ENCODE assay signal across 29 cellular contexts in genomic region chr2:188572592-188572991, GRCh38.
"Had no signal": no experiment of that assay in that cellular context is flagged by ENCODE, and none has a peak within 500 bp of the region (broad histone marks: within the 10 kb centered on the region; RNA-seq: fewer than 3 reads in every experiment).

No MANE protein-coding gene starts in this region.

- DNase-seq: activated B cell treated with CpG ODN at 0.5 μM for 24 hours; activated CD4-positive, alpha-beta T cell treated with anti-CD3 and anti-CD28 coated beads for 1 hour; activated CD4-positive, alpha-beta T cell treated with anti-CD3 and anti-CD28 coated beads, Interleukin-2, amount 10 ng/mL, durations not matched to agents 24 days and 14 days; activated CD4-positive, alpha-beta T cell treated with anti-CD3 and anti-CD28 coated beads, Interleukin-2, amount 50 U/mL, for 48 hours; activated CD8-positive, alpha-beta memory T cell treated with anti-CD3 and anti-CD28 coated beads, Interleukin-2, amount 10 ng/mL, durations not matched to agents 7 days and 5 days; activated effector memory CD4-positive, alpha-beta T cell treated with anti-CD3 and anti-CD28 coated beads, Interleukin-2, amount 50 U/mL, for 16 hours; activated naive CD4-positive, alpha-beta T cell treated with Interleukin-2 at 50 U/mL for 16 hours; activated naive CD8-positive, alpha-beta T cell treated with anti-CD3 and anti-CD28 coated beads, Interleukin-2, amount 50 U/mL, for 24 hours; activated T-cell treated with anti-CD3 and anti-CD28 coated beads, Interleukin-2, amount 50 U/mL, for 4 hours; amniotic stem cell; body of pancreas; Karpas-422; NCI-H1048; NCI-H146; NCI-H187 treated with DMSO at 0.1 percent for 48 hours; NCI-H2081 treated with DMSO at 0.1 percent for 48 hours; NCI-H2171 treated with DMSO at 0.1 percent for 48 hours; NCI-H345; NCI-H510A; NCI-H526 treated with DMSO at 0.1 percent for 48 hours; NK-92 treated with Interleukin-12 subunit alpha and Interleukin-12 subunit beta, amount 100 ng/mL, for 24 hours; OCI-M1; SHP77; T-helper 17 cell; T-helper 9 cell had no signal

- H3K9me3 ChIP-seq: ascending aorta, body of pancreas, SJSA1 had no signal

- H3K27ac ChIP-seq: ascending aorta, body of pancreas, SJSA1 had no signal

- H3K27me3 ChIP-seq: ascending aorta, body of pancreas, SJSA1 had no signal

- H3K4me1 ChIP-seq: body of pancreas, SJSA1 had no signal

- H3K4me1 Mint-ChIP-seq: activated B cell treated with CpG ODN at 0.5 μM for 24 hours; activated CD4-positive, alpha-beta T cell treated with anti-CD3 and anti-CD28 coated beads, Interleukin-2, amount 10 ng/mL, durations not matched to agents 24 days and 14 days; activated CD8-positive, alpha-beta memory T cell treated with anti-CD3 and anti-CD28 coated beads, Interleukin-2, amount 10 ng/mL, durations not matched to agents 7 days and 5 days; activated naive CD8-positive, alpha-beta T cell treated with anti-CD3 and anti-CD28 coated beads, Interleukin-2, amount 50 U/mL, for 24 hours; T-helper 17 cell had no signal

- H3K27ac Mint-ChIP-seq: activated B cell treated with CpG ODN at 0.5 μM for 24 hours; activated CD4-positive, alpha-beta T cell treated with anti-CD3 and anti-CD28 coated beads, Interleukin-2, amount 10 ng/mL, durations not matched to agents 24 days and 14 days; activated CD8-positive, alpha-beta memory T cell treated with anti-CD3 and anti-CD28 coated beads, Interleukin-2, amount 10 ng/mL, durations not matched to agents 7 days and 5 days; activated naive CD4-positive, alpha-beta T cell treated with anti-CD3 and anti-CD28 coated beads, Interleukin-2, amount 50 U/mL, for 72 hours; activated naive CD8-positive, alpha-beta T cell treated with anti-CD3 and anti-CD28 coated beads, Interleukin-2, amount 50 U/mL, for 24 hours; T-helper 17 cell had no signal

- ATAC-seq: activated CD8-positive, alpha-beta memory T cell treated with anti-CD3 and anti-CD28 coated beads, Interleukin-2, amount 10 ng/mL, durations not matched to agents 7 days and 5 days; activated naive CD4-positive, alpha-beta T cell treated with anti-CD3 and anti-CD28 coated beads, Interleukin-2, amount 50 U/mL, for 72 hours; activated naive CD8-positive, alpha-beta T cell treated with anti-CD3 and anti-CD28 coated beads, Interleukin-2, amount 50 U/mL, for 24 hours; activated T-cell treated with anti-CD3 and anti-CD28 coated beads, Interleukin-2, amount 50 U/mL, for 4 hours; body of pancreas; Panc1; T-helper 17 cell had no signal

- H3K4me3 Mint-ChIP-seq: activated B cell treated with CpG ODN at 0.5 μM for 24 hours; activated CD4-positive, alpha-beta T cell treated with anti-CD3 and anti-CD28 coated beads, Interleukin-2, amount 10 ng/mL, durations not matched to agents 24 days and 14 days; activated CD8-positive, alpha-beta memory T cell treated with anti-CD3 and anti-CD28 coated beads, Interleukin-2, amount 10 ng/mL, durations not matched to agents 7 days and 5 days; activated naive CD8-positive, alpha-beta T cell treated with anti-CD3 and anti-CD28 coated beads, Interleukin-2, amount 50 U/mL, for 24 hours; activated T-cell treated with anti-CD3 and anti-CD28 coated beads, Interleukin-2, amount 50 U/mL, for 4 hours; T-helper 17 cell had no signal

- H3K9me3 Mint-ChIP-seq: activated CD4-positive, alpha-beta T cell treated with anti-CD3 and anti-CD28 coated beads, Interleukin-2, amount 10 ng/mL, durations not matched to agents 24 days and 14 days; activated naive CD4-positive, alpha-beta T cell treated with anti-CD3 and anti-CD28 coated beads, Interleukin-2, amount 50 U/mL, for 72 hours; activated naive CD8-positive, alpha-beta T cell treated with anti-CD3 and anti-CD28 coated beads, Interleukin-2, amount 50 U/mL, for 24 hours; activated T-cell treated with anti-CD3 and anti-CD28 coated beads, Interleukin-2, amount 50 U/mL, for 4 hours had no signal

- H3K27me3 Mint-ChIP-seq: activated B cell treated with CpG ODN at 0.5 μM for 24 hours; activated CD4-positive, alpha-beta T cell treated with anti-CD3 and anti-CD28 coated beads, Interleukin-2, amount 10 ng/mL, durations not matched to agents 24 days and 14 days; activated CD8-positive, alpha-beta memory T cell treated with anti-CD3 and anti-CD28 coated beads, Interleukin-2, amount 10 ng/mL, durations not matched to agents 7 days and 5 days; activated naive CD8-positive, alpha-beta T cell treated with anti-CD3 and anti-CD28 coated beads, Interleukin-2, amount 50 U/mL, for 24 hours; T-helper 17 cell had no signal

- H3K36me3 Mint-ChIP-seq: activated CD8-positive, alpha-beta memory T cell treated with anti-CD3 and anti-CD28 coated beads, Interleukin-2, amount 10 ng/mL, durations not matched to agents 7 days and 5 days; activated naive CD4-positive, alpha-beta T cell treated with anti-CD3 and anti-CD28 coated beads, Interleukin-2, amount 50 U/mL, for 72 hours had no signal

- H3K4me3 ChIP-seq: ascending aorta, body of pancreas, SJSA1 had no signal
